29 cellular contexts compared by ENCODE assay signal in genomic region chr4:187615972-187616371, GRCh38.
"Had no signal": no experiment of that assay in that cellular context is flagged by ENCODE, and none has a peak within 500 bp of the region (broad histone marks: within the 10 kb centered on the region; RNA-seq: fewer than 3 reads in every experiment).

No MANE protein-coding gene starts in this region.

- FAIRE-seq: pancreas, urothelium cell line had no signal

- H3K27ac ChIP-seq: hepatocyte, left lung, lower lobe of right lung, pancreas, prostate gland, skin epidermis, suprapubic skin, thoracic aorta, tibial artery, upper lobe of right lung had no signal

- DNase-seq: islet precursor cell; kidney glomerular epithelial cell; left cardiac atrium; left lung; lower lobe of right lung; mammary epithelial cell; mesenchymal stem cell; naive thymus-derived CD8-positive, alpha-beta T cell; nucleus accumbens; pancreas; posterior cingulate gyrus; retina; right cardiac atrium; stimulated activated CD4-positive, alpha-beta T cell treated with anti-CD3 and anti-CD28 coated beads, Interleukin-12 subunit alpha, Interleukin-12 subunit beta, amount 100 ng/mL, for 4 hours; stimulated activated CD4-positive, alpha-beta T cell treated with anti-CD3 and anti-CD28 coated beads, Interleukin-15, amount 100 ng/mL, for 24 hours; stimulated activated CD4-positive, alpha-beta T cell treated with anti-CD3 and anti-CD28 coated beads, Interleukin-2, amount 100 ng/mL, for 24 hours; stimulated activated CD4-positive, alpha-beta T cell treated with anti-CD3 and anti-CD28 coated beads, Interleukin-4, amount 100 ng/mL, for 1 hour; stimulated activated naive B cell treated with anti-CD40 and anti-IgM and Interleukin-4, amounts not matched to agents 10 μg/mL and 1 μg/mL and 100 μg/mL, for 72 hours; stimulated activated naive CD8-positive, alpha-beta T cell treated with anti-CD3 and anti-CD28 coated beads, Interleukin-15, Interleukin-2, amounts not matched to agents 100 U/mL and 50 U/mL, for 24 hours; tibial artery; trophoblast cell; upper lobe of right lung had no signal

- H3K4me1 ChIP-seq: left lung, lower lobe of right lung, pancreas, prostate gland, suprapubic skin, upper lobe of right lung had no signal

- H3K36me3 ChIP-seq: left lung, lower lobe of right lung, pancreas, prostate gland, suprapubic skin, thoracic aorta, tibial artery, upper lobe of right lung had no signal

- H3K4me3 ChIP-seq: hepatocyte, left lung, lower lobe of right lung, pancreas, prostate gland, skin epidermis, suprapubic skin, thoracic aorta, tibial artery, upper lobe of right lung had no signal

- H3K27me3 ChIP-seq: hepatocyte, left lung, pancreas, suprapubic skin, tibial artery, upper lobe of right lung had no signal

- H3K9me3 ChIP-seq: left lung, lower lobe of right lung, pancreas, prostate gland, suprapubic skin, thoracic aorta, tibial artery, upper lobe of right lung had no signal

- ATAC-seq: left cardiac atrium; left lung; lower lobe of right lung; naive thymus-derived CD8-positive, alpha-beta T cell; pancreas; right cardiac atrium; sciatic nerve; stimulated activated naive B cell treated with anti-CD40 and anti-IgM and Interleukin-4, amounts not matched to agents 10 μg/mL and 1 μg/mL and 100 μg/mL, for 72 hours; stimulated activated naive CD8-positive, alpha-beta T cell treated with anti-CD3 and anti-CD28 coated beads, Interleukin-15, Interleukin-2, amounts not matched to agents 100 U/mL and 50 U/mL, for 24 hours; upper lobe of right lung had no signal
